In the genomic region with DNA sequence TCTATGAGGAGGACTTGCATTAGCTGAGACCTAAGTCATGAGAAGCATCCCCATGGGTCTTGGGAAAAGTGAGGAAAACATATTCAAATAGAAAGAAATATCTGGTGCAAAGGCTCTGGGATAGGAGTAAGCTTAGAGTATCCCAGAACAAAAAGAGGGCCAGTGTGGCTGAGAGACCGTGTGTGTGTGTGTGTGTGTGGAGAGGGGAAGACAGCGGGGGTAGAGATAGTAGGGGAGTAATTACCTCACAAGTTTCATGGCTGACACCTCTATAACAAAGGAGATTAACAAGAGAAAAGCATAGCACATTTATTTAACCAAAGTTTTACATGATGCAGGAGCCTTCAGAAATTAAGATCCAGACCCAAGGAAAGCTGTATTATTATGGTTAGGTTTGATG, we compare ENCODE assay signal across 1 cellular context.
TF ChIP-seq lines count a peak whose summit lies in the region.

No MANE protein-coding gene starts in this region.

TF ChIP-seq in H1, 55 proteins besides CTCF, POLR2A, EP300 and RAD21 (continued from another document):
- no peak for TF ChIP-seq SIN3A (conservative IDR thresholded peaks at IDR 0.05 in 1 of 2, IDR thresholded peaks at IDR 0.05 in 1 of 2; ENCODE audit: low read depth in 1 of 2, low read length in 2 of 2)
- TF ChIP-seq SIRT6 (IDR thresholded peaks at IDR 0.05; ENCODE audit: low read length): no peak
